27 cellular contexts compared by ENCODE assay signal in the genomic region with DNA sequence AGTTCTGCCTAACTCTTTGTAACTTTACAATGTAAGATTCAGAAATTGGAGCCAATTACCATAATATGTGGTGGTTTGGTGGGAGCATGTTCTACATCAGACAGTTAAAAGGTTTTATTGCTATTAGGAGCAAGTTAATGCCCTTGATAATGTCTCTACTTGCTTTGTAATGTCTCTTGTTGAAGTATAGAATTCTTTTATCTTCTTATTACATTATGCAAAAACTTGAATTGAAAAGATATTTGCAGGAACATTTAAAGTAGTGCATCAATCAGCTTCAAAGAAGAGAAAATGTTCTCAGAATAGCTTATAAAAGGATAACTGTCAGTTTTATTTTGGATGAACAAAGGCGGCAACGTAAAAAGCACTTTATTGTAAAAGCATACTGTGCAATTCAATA.
"Had no signal": no experiment of that assay in that cellular context is flagged by ENCODE, and none has a peak within 500 bp of the region (broad histone marks: within the 10 kb centered on the region; RNA-seq: fewer than 3 reads in every experiment).

No MANE protein-coding gene starts in this region.

- H3K36me3 Mint-ChIP-seq: memory B cell; mesothelial cell of epicardium; naive B cell; natural killer cell treated with Interleukin-12 subunit alpha and Interleukin-12 subunit beta and Interleukin-15 and Interleukin-18, amount 100 ng/mL, for 72 hours; stimulated activated memory B cell treated with anti-CD40 and anti-IgM and Interleukin-4, amounts not matched to agents 10 μg/mL and 1 μg/mL and 100 μg/mL, for 72 hours; type B pancreatic cell had no signal

- H3K9me3 Mint-ChIP-seq: memory B cell; mesothelial cell of epicardium; stimulated activated memory B cell treated with anti-CD40 and anti-IgM and Interleukin-4, amounts not matched to agents 10 μg/mL and 1 μg/mL and 100 μg/mL, for 72 hours; type B pancreatic cell had no signal

- H3K4me3 Mint-ChIP-seq: memory B cell; mesothelial cell of epicardium; naive B cell; natural killer cell treated with Interleukin-12 subunit alpha and Interleukin-12 subunit beta and Interleukin-15 and Interleukin-18, amount 100 ng/mL, for 72 hours; stimulated activated memory B cell treated with anti-CD40 and anti-IgM and Interleukin-4, amounts not matched to agents 10 μg/mL and 1 μg/mL and 100 μg/mL, for 72 hours; type B pancreatic cell had no signal

- DNase-seq: cortex of kidney; gastrocnemius medialis; head of caudate nucleus; kidney; mucosa of descending colon; naive B cell; occipital lobe; ovary; posterior cingulate gyrus; psoas muscle; right cardiac atrium; sigmoid colon; spleen; stimulated activated CD4-positive, alpha-beta T cell treated with anti-CD3 and anti-CD28 coated beads, Interleukin-4, amount 100 ng/mL, for 4 hours; stimulated activated naive CD8-positive, alpha-beta T cell treated with anti-CD3 and anti-CD28 coated beads, Interleukin-15, Interleukin-2, amounts not matched to agents 100 U/mL and 50 U/mL, for 24 hours; substantia nigra; testis; tibial artery had no signal

- H3K27me3 ChIP-seq: gastrocnemius medialis, ovary, sigmoid colon, testis had no signal

- H3K27ac ChIP-seq: epithelial cell of prostate, gastrocnemius medialis, ovary, psoas muscle, sigmoid colon, spleen, testis, tibial artery had no signal

- H3K27ac Mint-ChIP-seq: memory B cell; mesothelial cell of epicardium; naive B cell; natural killer cell treated with Interleukin-12 subunit alpha and Interleukin-12 subunit beta and Interleukin-15 and Interleukin-18, amount 100 ng/mL, for 72 hours; stimulated activated memory B cell treated with anti-CD40 and anti-IgM and Interleukin-4, amounts not matched to agents 10 μg/mL and 1 μg/mL and 100 μg/mL, for 72 hours; type B pancreatic cell had no signal

- H3K4me3 ChIP-seq: lung, mucosa of descending colon, ovary, psoas muscle, sigmoid colon, spleen, testis, tibial artery had no signal

- H3K9me3 ChIP-seq: gastrocnemius medialis, mucosa of descending colon, ovary, psoas muscle, sigmoid colon, spleen, testis, tibial artery had no signal

- H3K4me1 Mint-ChIP-seq: memory B cell; naive B cell; stimulated activated memory B cell treated with anti-CD40 and anti-IgM and Interleukin-4, amounts not matched to agents 10 μg/mL and 1 μg/mL and 100 μg/mL, for 72 hours had no signal

- H3K36me3 ChIP-seq: gastrocnemius medialis, ovary, sigmoid colon, spleen, tibial artery had no signal

- H3K4me1 ChIP-seq: gastrocnemius medialis, psoas muscle, spleen, testis, tibial artery had no signal

- ATAC-seq: esophagus mucosa; gastrocnemius medialis; left lobe of liver; mucosa of descending colon; natural killer cell treated with Interleukin-12 subunit alpha and Interleukin-12 subunit beta and Interleukin-15 and Interleukin-18, amount 100 ng/mL, for 72 hours; psoas muscle; right cardiac atrium; stimulated activated memory B cell treated with anti-CD40 and anti-IgM and Interleukin-4, amounts not matched to agents 10 μg/mL and 1 μg/mL and 100 μg/mL, for 72 hours; stimulated activated naive CD8-positive, alpha-beta T cell treated with anti-CD3 and anti-CD28 coated beads, Interleukin-15, Interleukin-2, amounts not matched to agents 100 U/mL and 50 U/mL, for 24 hours had no signal
